In the genomic region with DNA sequence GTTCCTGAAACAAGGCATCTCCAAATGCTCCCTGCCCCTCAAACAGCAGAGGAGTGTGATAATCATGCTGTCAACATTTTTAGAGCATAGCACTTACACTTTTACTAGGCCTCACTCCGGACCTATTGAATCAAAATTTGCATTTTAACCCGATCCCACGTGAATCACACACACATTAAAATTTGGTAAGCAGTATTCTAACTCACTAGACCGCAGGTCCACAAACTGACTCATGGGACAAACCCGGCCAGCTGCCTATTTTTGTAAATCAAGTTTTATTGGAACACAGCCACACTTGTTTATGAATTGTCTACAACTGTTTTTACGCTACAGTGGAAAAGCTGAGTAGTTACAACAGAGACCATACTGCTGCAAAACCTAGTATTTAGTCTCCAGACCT, we compare ENCODE assay signal across 12 cellular contexts. TPM values are rescaled to one million over a fixed set of nuclear protein-coding genes. Genes with fewer than 3 reads are reported as not detected.
A peak's percentile ranks its signal among the peaks of the same experiment; 100 is the strongest.
DNase-seq lines count a peak whose midpoint lies in the region; ATAC-seq and TF ChIP-seq lines count a peak whose summit lies in the region.
"Had no signal": no experiment of that assay in that cellular context is flagged by ENCODE, and none has a peak within 500 bp of the region (broad histone marks: within the 10 kb centered on the region; RNA-seq: fewer than 3 reads in every experiment).

No MANE protein-coding gene starts in this region.

- intact Hi-C loops in Right ventricle myocardium inferior (cut with DNase I), result no loop called here
- intact Hi-C loops in cardiac septum (cut with DNase I), result no loop called here

- TF ChIP-seq CTCF in epithelial cell of proximal tubule (conservative IDR thresholded peaks at IDR 0.05; ENCODE audit: low read depth, low read length), result no peak

- no peaks in the 10 kb centered on the region for H3K36me3 ChIP-seq in HAP-1 (replicated peaks)

- no peak overlapping the region for H3K4me3 ChIP-seq in epithelial cell of proximal tubule (ENCODE audit: low read depth, low read length)
- no peak overlapping the region for H3K4me3 ChIP-seq in HAP-1

- in situ Hi-C loops in HAP-1 (cut with MboI; ENCODE audit: low sequenced_read_pairs), result no loop called here

- peak; percentile 17 for ATAC-seq in Right ventricle myocardium inferior
- no peak for ATAC-seq in HG03432 (IDR thresholded peaks at IDR 0.05; ENCODE audit: unreplicated experiment)
- no peak for ATAC-seq in HG03469 (IDR thresholded peaks at IDR 0.05; ENCODE audit: unreplicated experiment)

- DNase-seq in Right ventricle myocardium inferior (ENCODE audit: missing footprints) (no peak), cardiac septum (ENCODE audit: low spot score) (no peak), epithelial cell of proximal tubule (ENCODE audit: low read depth) (peak; percentile 29), myocyte (ENCODE audit: low read depth) (peak; percentile 92), hepatic stellate cell (ENCODE audit: low spot score) (no peak), HAP-1 (ENCODE audit: low spot score in 2 of 2) (no peak)
- DNase-seq: activated CD4-positive, alpha-beta memory T cell treated with anti-CD3 and anti-CD28 coated beads for 36 hours; anterior cingulate cortex; NCI-H748 treated with DMSO at 0.1 percent for 48 hours; stimulated activated naive CD4-positive, alpha-beta T cell had no signal

- no peaks in the 10 kb centered on the region for H3K9me3 ChIP-seq in HAP-1

- no peaks in the 10 kb centered on the region for H3K4me1 ChIP-seq in HAP-1

- H3K27me3 ChIP-seq in HAP-1 (ENCODE audit: low read depth), result no peaks in the 10 kb centered on the region

RNA-seq across cellular contexts. Expression of a gene that starts 43.3 kb away (rescaled TPM):
- total RNA-seq in Right ventricle myocardium inferior (54.9 TPM), cardiac septum (45.9 TPM), epithelial cell of proximal tubule (37.8 and 43.5 TPM in 2 replicates), myocyte (134 and 143 TPM in 2 replicates)
- 53.9 TPM for polyA plus RNA-seq in myocyte (2012)

Comparison
In these comparisons a context has a peak if more than half of its experiments do, and no peak if none do; other contexts are left out.
1. DNase-seq: peak in epithelial cell of proximal tubule (single experiment) and myocyte (single experiment); none in Right ventricle myocardium inferior (single experiment), cardiac septum (single experiment), hepatic stellate cell (single experiment) and HAP-1 (0 of 2).